In the genomic region with DNA sequence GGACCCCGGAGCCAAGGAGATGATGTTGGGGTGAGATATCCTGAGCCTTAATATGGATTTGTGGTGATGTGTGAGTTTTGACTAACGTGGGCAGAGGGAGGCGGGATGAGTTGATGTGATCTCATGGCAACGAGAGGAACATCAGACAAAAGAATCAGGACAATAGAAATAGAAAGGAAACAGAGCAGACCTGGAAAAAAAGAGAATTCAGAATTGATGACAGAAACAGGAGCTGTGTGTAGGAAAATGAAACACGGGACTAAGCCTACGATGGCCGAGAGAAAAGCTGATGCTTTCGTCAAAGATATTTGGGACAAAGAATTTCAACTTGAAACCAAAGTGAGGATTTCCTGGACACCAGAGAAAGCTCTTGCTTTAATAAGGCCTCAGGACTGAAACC, we compare ENCODE assay signal across 38 cellular contexts. TPM values are rescaled to one million over a fixed set of nuclear protein-coding genes. Genes with fewer than 3 reads are reported as not detected.
"Had no signal": no experiment of that assay in that cellular context is flagged by ENCODE, and none has a peak within 500 bp of the region (broad histone marks: within the 10 kb centered on the region; RNA-seq: fewer than 3 reads in every experiment).

No MANE protein-coding gene starts in this region.

- H3K9me3 Mint-ChIP-seq: activated B cell treated with CpG ODN at 0.5 μM for 24 hours; activated CD4-positive, alpha-beta memory T cell treated with anti-CD3 and anti-CD28 coated beads for 36 hours; activated CD8-positive, alpha-beta T cell treated with anti-CD3 and anti-CD28 coated beads for 36 hours; activated naive CD4-positive, alpha-beta T cell treated with anti-CD3 and anti-CD28 coated beads for 36 hours; activated naive CD4-positive, alpha-beta T cell treated with anti-CD3 and anti-CD28 coated beads, Interleukin-2, amount 50 U/mL, for 72 hours; activated naive CD8-positive, alpha-beta T cell treated with anti-CD3 and anti-CD28 coated beads for 36 hours; activated T-cell treated with anti-CD3 and anti-CD28 coated beads, Interleukin-2, amount 50 U/mL, for 4 hours; activated T-cell treated with anti-CD3 and anti-CD28 coated beads, Interleukin-2, amount 50 U/mL, for 72 hours; activated T-helper 1 cell treated with anti-CD3 and anti-CD28 coated beads, Interleukin-12 subunit alpha, Interleukin-12 subunit beta, Interleukin-2, Interleukin-4 antibody, amounts not matched to agents 30 ng/mL and 10 ng/mL and 1 ng/mL, durations not matched to agents 14 hours and 24 hours and 36 hours; activated T-helper 17 cell treated with anti-CD3 and anti-CD28 coated beads, Interleukin-2, amount 50 U/mL, for 72 hours; T-helper 1 cell treated with Interleukin-12 subunit alpha and Interleukin-12 subunit beta and Interleukin-4 antibody, amounts not matched to agents 30 μg/mL and 1 μg/mL, for 36 hours; T-helper 2 cell treated with Interferon-gamma antibody and Interleukin-4, amounts not matched to agents 5 μg/mL and 100 μg/mL, for 36 hours had no signal

- ATAC-seq: activated CD8-positive, alpha-beta T cell treated with anti-CD3 and anti-CD28 coated beads for 36 hours; activated naive CD4-positive, alpha-beta T cell treated with anti-CD3 and anti-CD28 coated beads, Interleukin-2, amount 50 U/mL, for 72 hours; activated T-cell treated with anti-CD3 and anti-CD28 coated beads, Interleukin-2, amount 50 U/mL, for 4 hours; activated T-cell treated with anti-CD3 and anti-CD28 coated beads, Interleukin-2, amount 50 U/mL, for 72 hours; activated T-helper 17 cell treated with anti-CD3 and anti-CD28 coated beads, Interleukin-2, amount 50 U/mL, for 72 hours; body of pancreas had no signal

- DNase-seq: activated B cell treated with CpG ODN at 0.5 μM for 24 hours; activated CD4-positive, alpha-beta memory T cell treated with anti-CD3 and anti-CD28 coated beads for 36 hours; activated CD4-positive, alpha-beta T cell treated with anti-CD3 and anti-CD28 coated beads for 4 hours; activated CD4-positive, alpha-beta T cell treated with anti-CD3 and anti-CD28 coated beads, Interleukin-2, amount 50 U/mL, for 1 hour; activated CD4-positive, alpha-beta T cell treated with anti-CD3 and anti-CD28 coated beads, Interleukin-2, amount 50 U/mL, for 4 hours; activated CD4-positive, CD25-positive, alpha-beta regulatory T cell treated with anti-CD3 and anti-CD28 coated beads, Interleukin-2, amount 50 U/mL, for 72 hours; activated CD8-positive, alpha-beta memory T cell treated with anti-CD3 and anti-CD28 coated beads, Interleukin-2, amount 50 U/mL, for 4 hours; activated CD8-positive, alpha-beta T cell treated with anti-CD3 and anti-CD28 coated beads for 36 hours; activated effector memory CD4-positive, alpha-beta T cell treated with anti-CD3 and anti-CD28 coated beads, Interleukin-2, amount 50 U/mL, for 16 hours; activated gamma-delta T cell treated with Interleukin-2 at 50 U/mL for 16 hours; activated naive CD4-positive, alpha-beta T cell; activated naive CD4-positive, alpha-beta T cell treated with anti-CD3 and anti-CD28 coated beads for 36 hours; activated naive CD4-positive, alpha-beta T cell treated with anti-CD3 and anti-CD28 coated beads, Interleukin-2, amount 50 U/mL, for 16 hours; activated naive CD8-positive, alpha-beta T cell treated with anti-CD3 and anti-CD28 coated beads for 36 hours; activated T-cell treated with anti-CD3 and anti-CD28 coated beads for 4 hours; activated T-cell treated with anti-CD3 and anti-CD28 coated beads, Interleukin-2, amount 50 U/mL, for 1 hour; activated T-cell treated with anti-CD3 and anti-CD28 coated beads, Interleukin-2, amount 50 U/mL, for 4 hours; activated T-cell treated with anti-CD3 and anti-CD28 coated beads, Interleukin-2, amount 50 U/mL, for 72 hours; amniotic stem cell; aorta; body of pancreas; brain microvascular endothelial cell; central memory CD4-positive, alpha-beta T cell; T-helper 1 cell; T-helper 2 cell; T-helper 9 cell had no signal

- H3K27ac Mint-ChIP-seq: activated B cell treated with CpG ODN at 0.5 μM for 24 hours; activated CD4-positive, alpha-beta memory T cell treated with anti-CD3 and anti-CD28 coated beads for 36 hours; activated CD8-positive, alpha-beta T cell treated with anti-CD3 and anti-CD28 coated beads for 36 hours; activated naive CD4-positive, alpha-beta T cell treated with anti-CD3 and anti-CD28 coated beads for 36 hours; activated naive CD4-positive, alpha-beta T cell treated with anti-CD3 and anti-CD28 coated beads, Interleukin-2, amount 50 U/mL, for 72 hours; activated naive CD8-positive, alpha-beta T cell treated with anti-CD3 and anti-CD28 coated beads for 36 hours; activated T-cell treated with anti-CD3 and anti-CD28 coated beads, Interleukin-2, amount 50 U/mL, for 72 hours; activated T-helper 1 cell treated with anti-CD3 and anti-CD28 coated beads, Interleukin-12 subunit alpha, Interleukin-12 subunit beta, Interleukin-2, Interleukin-4 antibody, amounts not matched to agents 30 ng/mL and 10 ng/mL and 1 ng/mL, durations not matched to agents 14 hours and 24 hours and 36 hours; activated T-helper 17 cell treated with anti-CD3 and anti-CD28 coated beads, Interleukin-2, amount 50 U/mL, for 72 hours; T-helper 1 cell treated with Interleukin-12 subunit alpha and Interleukin-12 subunit beta and Interleukin-4 antibody, amounts not matched to agents 30 μg/mL and 1 μg/mL, for 36 hours; T-helper 2 cell treated with Interferon-gamma antibody and Interleukin-4, amounts not matched to agents 5 μg/mL and 100 μg/mL, for 36 hours had no signal

- H3K4me3 Mint-ChIP-seq: activated B cell treated with CpG ODN at 0.5 μM for 24 hours; activated CD4-positive, alpha-beta memory T cell treated with anti-CD3 and anti-CD28 coated beads for 36 hours; activated CD8-positive, alpha-beta T cell treated with anti-CD3 and anti-CD28 coated beads for 36 hours; activated naive CD4-positive, alpha-beta T cell treated with anti-CD3 and anti-CD28 coated beads for 36 hours; activated naive CD8-positive, alpha-beta T cell treated with anti-CD3 and anti-CD28 coated beads for 36 hours; activated T-cell treated with anti-CD3 and anti-CD28 coated beads, Interleukin-2, amount 50 U/mL, for 4 hours; activated T-cell treated with anti-CD3 and anti-CD28 coated beads, Interleukin-2, amount 50 U/mL, for 72 hours; activated T-helper 1 cell treated with anti-CD3 and anti-CD28 coated beads, Interleukin-12 subunit alpha, Interleukin-12 subunit beta, Interleukin-2, Interleukin-4 antibody, amounts not matched to agents 30 ng/mL and 10 ng/mL and 1 ng/mL, durations not matched to agents 14 hours and 24 hours and 36 hours; activated T-helper 17 cell treated with anti-CD3 and anti-CD28 coated beads, Interleukin-2, amount 50 U/mL, for 72 hours; T-helper 1 cell treated with Interleukin-12 subunit alpha and Interleukin-12 subunit beta and Interleukin-4 antibody, amounts not matched to agents 30 μg/mL and 1 μg/mL, for 36 hours; T-helper 2 cell treated with Interferon-gamma antibody and Interleukin-4, amounts not matched to agents 5 μg/mL and 100 μg/mL, for 36 hours had no signal

- H3K36me3 Mint-ChIP-seq: activated CD4-positive, alpha-beta memory T cell treated with anti-CD3 and anti-CD28 coated beads for 36 hours; activated naive CD4-positive, alpha-beta T cell treated with anti-CD3 and anti-CD28 coated beads, Interleukin-2, amount 50 U/mL, for 72 hours; activated naive CD8-positive, alpha-beta T cell treated with anti-CD3 and anti-CD28 coated beads for 36 hours had no signal

- FAIRE-seq: astrocyte, TTC549 had no signal

- H3K27me3 Mint-ChIP-seq: activated B cell treated with CpG ODN at 0.5 μM for 24 hours; activated naive CD8-positive, alpha-beta T cell treated with anti-CD3 and anti-CD28 coated beads for 36 hours had no signal

- H3K4me1 Mint-ChIP-seq: activated T-helper 17 cell treated with anti-CD3 and anti-CD28 coated beads, Interleukin-2, amount 50 U/mL, for 72 hours had no signal

RNA-seq across cellular contexts. Expression of a gene that starts 10.9 kb away (rescaled TPM):
- total RNA-seq: activated B cell treated with CpG ODN at 0.5 μM for 24 hours; activated CD4-positive, alpha-beta memory T cell treated with anti-CD3 and anti-CD28 coated beads for 36 hours; activated CD8-positive, alpha-beta memory T cell treated with anti-CD3 and anti-CD28 coated beads for 36 hours; activated CD8-positive, alpha-beta T cell treated with anti-CD3 and anti-CD28 coated beads for 36 hours; activated naive CD4-positive, alpha-beta T cell treated with anti-CD3 and anti-CD28 coated beads for 36 hours; activated naive CD4-positive, alpha-beta T cell treated with anti-CD3 and anti-CD28 coated beads, Interleukin-2, amount 50 U/mL, for 72 hours; activated naive CD8-positive, alpha-beta T cell treated with anti-CD3 and anti-CD28 coated beads for 36 hours; activated T-cell treated with anti-CD3 and anti-CD28 coated beads, Interleukin-2, amount 50 U/mL, for 4 hours; activated T-cell treated with anti-CD3 and anti-CD28 coated beads, Interleukin-2, amount 50 U/mL, for 72 hours; activated T-helper 1 cell treated with anti-CD3 and anti-CD28 coated beads, Interleukin-12 subunit alpha, Interleukin-12 subunit beta, Interleukin-2, Interleukin-4 antibody, amounts not matched to agents 30 ng/mL and 10 ng/mL and 1 ng/mL, durations not matched to agents 14 hours and 24 hours and 36 hours; activated T-helper 17 cell treated with anti-CD3 and anti-CD28 coated beads, Interleukin-2, amount 50 U/mL, for 72 hours; adrenal gland; aorta; astrocyte; body of pancreas; breast epithelium; cardiac septum; cerebellum had no signal
- polyA plus RNA-seq: adrenal gland, aorta had no signal
